Comparison of ENCODE assay signal across 18 cellular contexts in the genomic region with DNA sequence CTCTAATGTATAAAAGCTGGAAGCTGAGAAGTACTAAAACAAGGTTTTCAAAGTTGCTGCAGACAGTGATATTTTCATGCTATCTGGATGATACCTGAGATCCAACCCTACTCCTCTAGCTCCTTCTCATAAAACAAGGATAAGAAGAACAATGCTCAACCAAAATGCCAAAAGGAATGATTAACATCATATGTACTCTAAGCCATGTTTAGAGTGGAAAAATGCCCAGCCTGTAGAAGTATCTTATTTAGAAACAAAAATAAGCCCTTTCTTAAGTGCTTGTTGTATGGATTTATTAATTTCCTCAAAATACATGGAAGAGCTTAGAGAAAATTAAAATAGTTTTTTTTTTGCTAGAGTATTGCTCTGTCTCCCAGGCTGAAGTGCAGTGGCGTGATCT. TPM values are rescaled to one million over a fixed set of nuclear protein-coding genes. Genes with fewer than 3 reads are reported as not detected.
A peak's percentile ranks its signal among the peaks of the same experiment; 100 is the strongest.
DNase-seq lines count a peak whose midpoint lies in the region; ATAC-seq, FAIRE-seq and TF ChIP-seq lines count a peak whose summit lies in the region.
"Had no signal": no experiment of that assay in that cellular context is flagged by ENCODE, and none has a peak within 500 bp of the region (broad histone marks: within the 10 kb centered on the region; RNA-seq: fewer than 3 reads in every experiment).

No MANE protein-coding gene starts in this region.

- H3K9me3 Mint-ChIP-seq in activated naive CD8-positive, alpha-beta T cell (ENCODE audit: low read depth), result no peaks in the 10 kb centered on the region
- no peaks in the 10 kb centered on the region for H3K9me3 Mint-ChIP-seq in activated naive CD8-positive, alpha-beta T cell treated with anti-CD3 and anti-CD28 coated beads for 36 hours
- H3K9me3 Mint-ChIP-seq: CD8-positive, alpha-beta memory T cell; HFFc6 had no signal

- TF ChIP-seq POLR2A in Peyer's patch (IDR thresholded peaks at IDR 0.05) (no peak), GM12892 (IDR thresholded peaks at IDR 0.05; ENCODE audit: low read depth, low read length) (no peak)

- H3K4me3 Mint-ChIP-seq in activated naive CD8-positive, alpha-beta T cell, result no peak overlapping the region
- H3K4me3 Mint-ChIP-seq in activated naive CD8-positive, alpha-beta T cell treated with anti-CD3 and anti-CD28 coated beads for 36 hours, result no peak overlapping the region
- H3K4me3 Mint-ChIP-seq: CD8-positive, alpha-beta memory T cell; HFFc6 had no signal

- no peak overlapping the region for H3K4me3 ChIP-seq in adipocyte (ENCODE audit: low read length)
- no peak overlapping the region for H3K4me3 ChIP-seq in fibroblast of pulmonary artery (replicated peaks; ENCODE audit: low read depth, low read length)
- H3K4me3 ChIP-seq in Peyer's patch, result no peak overlapping the region

- no peaks in the 10 kb centered on the region for H3K27me3 ChIP-seq in adipocyte (replicated peaks; ENCODE audit: control insufficient read depth, insufficient read depth, low read length)
- H3K27me3 ChIP-seq in Peyer's patch, result no peaks in the 10 kb centered on the region
- H3K27me3 ChIP-seq: BE2C had no signal

- no peaks in the 10 kb centered on the region for H3K27me3 Mint-ChIP-seq in activated naive CD8-positive, alpha-beta T cell
- H3K27me3 Mint-ChIP-seq in activated naive CD8-positive, alpha-beta T cell treated with anti-CD3 and anti-CD28 coated beads for 36 hours, result no peaks in the 10 kb centered on the region
- H3K27me3 Mint-ChIP-seq: CD8-positive, alpha-beta memory T cell had no signal

- peak overlapping the region; percentile 43 for H3K27ac Mint-ChIP-seq in activated naive CD8-positive, alpha-beta T cell
- H3K27ac Mint-ChIP-seq in activated naive CD8-positive, alpha-beta T cell treated with anti-CD3 and anti-CD28 coated beads for 36 hours, result no peak overlapping the region

- no peak overlapping the region for H3K27ac ChIP-seq in Peyer's patch
- H3K27ac ChIP-seq: C4-2B had no signal

- H3K4me1 Mint-ChIP-seq in activated naive CD8-positive, alpha-beta T cell (ENCODE audit: low read depth), result peaks cover 26% of the 10 kb centered on the region
- H3K4me1 Mint-ChIP-seq in activated naive CD8-positive, alpha-beta T cell treated with anti-CD3 and anti-CD28 coated beads for 36 hours, result peaks cover 19% of the 10 kb centered on the region

- no peaks in the 10 kb centered on the region for H3K9me3 ChIP-seq in adipocyte (ENCODE audit: control insufficient read depth, low read length)
- no peaks in the 10 kb centered on the region for H3K9me3 ChIP-seq in Peyer's patch
- H3K9me3 ChIP-seq: BE2C had no signal

- no peak for ATAC-seq in HG03159 (IDR thresholded peaks at IDR 0.05; ENCODE audit: unreplicated experiment)
- ATAC-seq: HepG2 had no signal

- peaks cover 12% of the 10 kb centered on the region for H3K36me3 Mint-ChIP-seq in activated naive CD8-positive, alpha-beta T cell
- H3K36me3 Mint-ChIP-seq in activated naive CD8-positive, alpha-beta T cell treated with anti-CD3 and anti-CD28 coated beads for 36 hours, result peaks cover 20% of the 10 kb centered on the region

- H3K4me1 ChIP-seq in adipocyte (ENCODE audit: control insufficient read depth, insufficient read depth, low read length) (no peaks in the 10 kb centered on the region), Peyer's patch (no peaks in the 10 kb centered on the region)
- H3K4me1 ChIP-seq: BE2C had no signal

- no peak for DNase-seq in activated naive CD8-positive, alpha-beta T cell treated with anti-CD3 and anti-CD28 coated beads for 36 hours
- DNase-seq in adipocyte (ENCODE audit: low read depth), result peak; percentile 60
- DNase-seq in fibroblast of pulmonary artery (ENCODE audit: low read depth), result peak; percentile 13
- no peak for DNase-seq in Peyer's patch
- DNase-seq in GM12892 (ENCODE audit: insufficient read length), result no peak
- DNase-seq: BE2C; CD8-positive, alpha-beta memory T cell; DMS 273 treated with DMSO at 0.1 percent for 48 hours; HCEC 1CT; HFFc6 had no signal

- TF ChIP-seq CTCF in fibroblast of pulmonary artery (IDR thresholded peaks at IDR 0.05; ENCODE audit: low read length, missing control alignments) (no peak), Peyer's patch (IDR thresholded peaks at IDR 0.05) (no peak)

- H3K36me3 ChIP-seq in adipocyte (ENCODE audit: control insufficient read depth, insufficient read depth, low read length, severe bottlenecking), result peaks cover 74% of the 10 kb centered on the region
- peaks cover 0 to 10% (median 0%) of the 10 kb centered on the region in 3 donors for H3K36me3 ChIP-seq in Peyer's patch

- FAIRE-seq in GM12892 (lab: Jason Lieb, UNC), result no peak
- FAIRE-seq: A204.1, GM12891, GM19239, HepG2, HTR-8/SVneo had no signal

- no peak overlapping the region for H3K9ac ChIP-seq in adipocyte (ENCODE audit: low read length)

RNA-seq across cellular contexts. Expression of gene ECHDC1, which starts 23.7 kb away (rescaled TPM):
- total RNA-seq in activated naive CD8-positive, alpha-beta T cell treated with anti-CD3 and anti-CD28 coated beads for 36 hours, result 10 to 100 TPM; 61.7 to 64.1 TPM
- total RNA-seq in Peyer's patch, result 10 to 100 TPM; 48.9 to 71.8 (median 60.0) TPM
- 57.2 TPM for polyA plus RNA-seq in GM12892 (2012; ENCODE audit: missing spikeins)

RNA-seq across cellular contexts. Expression of gene RNF146, which starts 53.0 kb away (rescaled TPM):
- 10 to 100 TPM; 11.2 to 13.1 TPM for total RNA-seq in activated naive CD8-positive, alpha-beta T cell treated with anti-CD3 and anti-CD28 coated beads for 36 hours
- 10 to 100 TPM; 21.5 to 87.5 (median 37.7) TPM for total RNA-seq in Peyer's patch
- polyA plus RNA-seq in GM12892 (2012; ENCODE audit: missing spikeins), result 13.7 TPM

Comparison
In these comparisons a context has a peak if more than half of its experiments do, and no peak if none do; other contexts are left out.
1. DNase-seq: peak in adipocyte (single experiment) and fibroblast of pulmonary artery (single experiment); none in activated naive CD8-positive, alpha-beta T cell treated with anti-CD3 and anti-CD28 coated beads for 36 hours (single experiment), Peyer's patch (0 of 3) and GM12892 (single experiment).